Comparison of ENCODE assay signal across 40 cellular contexts in the genomic region with DNA sequence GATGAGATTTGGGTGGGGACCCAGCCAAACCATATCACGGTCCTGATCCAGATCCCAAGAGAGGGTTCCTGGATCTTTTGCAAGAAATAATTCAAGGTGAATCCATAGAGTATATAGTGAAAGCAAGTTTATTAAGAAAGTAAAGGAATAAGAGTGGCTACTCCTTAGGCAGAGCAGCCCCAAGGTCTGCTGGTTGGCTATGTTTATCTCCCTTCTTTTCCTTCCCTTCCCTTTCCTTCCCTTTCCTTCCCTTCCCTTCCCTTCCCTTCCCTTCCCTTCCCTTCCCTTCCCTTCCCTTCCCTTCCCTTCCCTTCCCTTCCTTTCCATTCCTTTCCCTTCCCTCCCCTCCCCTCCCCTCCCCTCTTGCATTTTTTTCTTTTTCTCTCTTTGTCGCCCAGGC.
"Had no signal": no experiment of that assay in that cellular context is flagged by ENCODE, and none has a peak within 500 bp of the region (broad histone marks: within the 10 kb centered on the region; RNA-seq: fewer than 3 reads in every experiment).

No MANE protein-coding gene starts in this region.

- FAIRE-seq: astrocyte, bronchial epithelial cell had no signal

- H3K4me3 ChIP-seq: adrenal gland, ascending aorta, body of pancreas, breast epithelium, cardiac muscle cell had no signal

- H3K4me1 Mint-ChIP-seq: activated naive CD4-positive, alpha-beta T cell treated with anti-CD3 and anti-CD28 coated beads, Interleukin-2, amount 10 ng/mL, durations not matched to agents 7 days and 5 days; activated naive CD8-positive, alpha-beta T cell treated with anti-CD3 and anti-CD28 coated beads, Interleukin-2, amount 10 ng/mL, durations not matched to agents 7 days and 5 days; activated T-helper 17 cell treated with anti-CD3 and anti-CD28 coated beads, Interleukin-2, amount 50 U/mL, for 72 hours; brain; central memory CD8-positive, alpha-beta T cell had no signal

- H3K27me3 Mint-ChIP-seq: activated naive CD4-positive, alpha-beta T cell treated with anti-CD3 and anti-CD28 coated beads, Interleukin-2, amount 50 U/mL, for 24 hours had no signal

- H3K4me3 Mint-ChIP-seq: activated naive CD4-positive, alpha-beta T cell treated with anti-CD3 and anti-CD28 coated beads for 36 hours; activated naive CD4-positive, alpha-beta T cell treated with anti-CD3 and anti-CD28 coated beads, Interleukin-2, amount 10 ng/mL, durations not matched to agents 7 days and 5 days; activated naive CD4-positive, alpha-beta T cell treated with anti-CD3 and anti-CD28 coated beads, Interleukin-2, amount 50 U/mL, for 24 hours; activated naive CD8-positive, alpha-beta T cell; activated naive CD8-positive, alpha-beta T cell treated with anti-CD3 and anti-CD28 coated beads for 36 hours; activated naive CD8-positive, alpha-beta T cell treated with anti-CD3 and anti-CD28 coated beads, Interleukin-2, amount 10 ng/mL, durations not matched to agents 7 days and 5 days; activated naive CD8-positive, alpha-beta T cell treated with anti-CD3 and anti-CD28 coated beads, Interleukin-2, amount 50 U/mL, for 24 hours; activated T-cell treated with anti-CD3 and anti-CD28 coated beads, Interleukin-2, amount 50 U/mL, for 24 hours; activated T-cell treated with anti-CD3 and anti-CD28 coated beads, Interleukin-2, amount 50 U/mL, for 4 hours; activated T-cell treated with anti-CD3 and anti-CD28 coated beads, Interleukin-2, amount 50 U/mL, for 72 hours; activated T-helper 1 cell treated with anti-CD3 and anti-CD28 coated beads, Interleukin-12 subunit alpha, Interleukin-12 subunit beta, Interleukin-2, Interleukin-4 antibody, amounts not matched to agents 30 ng/mL and 10 ng/mL and 1 ng/mL, durations not matched to agents 14 hours and 24 hours and 36 hours; activated T-helper 17 cell treated with anti-CD3 and anti-CD28 coated beads, Interleukin-2, amount 50 U/mL, for 72 hours; brain; central memory CD8-positive, alpha-beta T cell had no signal

- H3K4me1 ChIP-seq: adrenal gland, ascending aorta, body of pancreas, breast epithelium had no signal

- H3K36me3 ChIP-seq: adrenal gland, ascending aorta, brain microvascular endothelial cell, breast epithelium, cardiac muscle cell had no signal

- H3K9me3 Mint-ChIP-seq: activated naive CD4-positive, alpha-beta T cell treated with anti-CD3 and anti-CD28 coated beads for 36 hours; activated naive CD4-positive, alpha-beta T cell treated with anti-CD3 and anti-CD28 coated beads, Interleukin-2, amount 10 ng/mL, durations not matched to agents 7 days and 5 days; activated naive CD4-positive, alpha-beta T cell treated with anti-CD3 and anti-CD28 coated beads, Interleukin-2, amount 50 U/mL, for 24 hours; activated naive CD8-positive, alpha-beta T cell treated with anti-CD3 and anti-CD28 coated beads, Interleukin-2, amount 50 U/mL, for 24 hours; activated T-cell treated with anti-CD3 and anti-CD28 coated beads, Interleukin-2, amount 50 U/mL, for 24 hours; activated T-cell treated with anti-CD3 and anti-CD28 coated beads, Interleukin-2, amount 50 U/mL, for 4 hours; activated T-cell treated with anti-CD3 and anti-CD28 coated beads, Interleukin-2, amount 50 U/mL, for 72 hours; activated T-helper 1 cell treated with anti-CD3 and anti-CD28 coated beads, Interleukin-12 subunit alpha, Interleukin-12 subunit beta, Interleukin-2, Interleukin-4 antibody, amounts not matched to agents 30 ng/mL and 10 ng/mL and 1 ng/mL, durations not matched to agents 14 hours and 24 hours and 36 hours; activated T-helper 17 cell treated with anti-CD3 and anti-CD28 coated beads, Interleukin-2, amount 50 U/mL, for 72 hours; activated T-helper 2 cell treated with anti-CD3 and anti-CD28 coated beads, Interferon-gamma antibody, Interleukin-2, Interleukin-4, amounts not matched to agents 10 μg/mL and 5 μg/mL and 100 μg/mL, durations not matched to agents 14 hours and 24 hours and 36 hours; brain; central memory CD8-positive, alpha-beta T cell had no signal

- H3K27me3 ChIP-seq: adrenal gland, ascending aorta, body of pancreas, brain microvascular endothelial cell, breast epithelium, cardiac muscle cell had no signal

- DNase-seq: activated effector memory CD4-positive, alpha-beta T cell treated with anti-CD3 and anti-CD28 coated beads, Interleukin-2, amount 50 U/mL, for 16 hours; activated effector memory CD4-positive, alpha-beta T cell treated with Interleukin-2 at 50 U/mL for 16 hours; activated gamma-delta T cell; activated gamma-delta T cell treated with Interleukin-2 at 50 U/mL for 16 hours; activated naive CD4-positive, alpha-beta T cell; activated naive CD4-positive, alpha-beta T cell treated with anti-CD3 and anti-CD28 coated beads for 36 hours; activated naive CD4-positive, alpha-beta T cell treated with anti-CD3 and anti-CD28 coated beads, Interleukin-2, amount 10 ng/mL, durations not matched to agents 7 days and 5 days; activated naive CD4-positive, alpha-beta T cell treated with anti-CD3 and anti-CD28 coated beads, Interleukin-2, amount 50 U/mL, for 16 hours; activated naive CD4-positive, alpha-beta T cell treated with Interleukin-2 at 50 U/mL for 16 hours; activated naive CD8-positive, alpha-beta T cell treated with anti-CD3 and anti-CD28 coated beads for 36 hours; activated naive CD8-positive, alpha-beta T cell treated with anti-CD3 and anti-CD28 coated beads, Interleukin-2, amount 10 ng/mL, durations not matched to agents 7 days and 5 days; activated naive CD8-positive, alpha-beta T cell treated with anti-CD3 and anti-CD28 coated beads, Interleukin-2, amount 50 U/mL, for 24 hours; activated T-cell treated with anti-CD3 and anti-CD28 coated beads, Interleukin-2, amount 50 U/mL, for 1 hour; activated T-cell treated with anti-CD3 and anti-CD28 coated beads, Interleukin-2, amount 50 U/mL, for 24 hours; activated T-cell treated with anti-CD3 and anti-CD28 coated beads, Interleukin-2, amount 50 U/mL, for 4 hours; activated T-cell treated with anti-CD3 and anti-CD28 coated beads, Interleukin-2, amount 50 U/mL, for 48 hours; activated T-cell treated with anti-CD3 and anti-CD28 coated beads, Interleukin-2, amount 50 U/mL, for 72 hours; adrenal gland; amniotic stem cell; amygdala; anterior cingulate cortex; aorta; body of pancreas; brain microvascular endothelial cell; caudate nucleus; central memory CD4-positive, alpha-beta T cell; cerebellar nuclear complex had no signal

- ATAC-seq: activated naive CD4-positive, alpha-beta T cell treated with anti-CD3 and anti-CD28 coated beads, Interleukin-2, amount 50 U/mL, for 72 hours; activated naive CD8-positive, alpha-beta T cell treated with anti-CD3 and anti-CD28 coated beads, Interleukin-2, amount 50 U/mL, for 24 hours; activated T-cell treated with anti-CD3 and anti-CD28 coated beads, Interleukin-2, amount 50 U/mL, for 4 hours; activated T-cell treated with anti-CD3 and anti-CD28 coated beads, Interleukin-2, amount 50 U/mL, for 72 hours; activated T-helper 17 cell treated with anti-CD3 and anti-CD28 coated beads, Interleukin-2, amount 50 U/mL, for 72 hours; body of pancreas had no signal

- H3K9me3 ChIP-seq: adrenal gland, ascending aorta, body of pancreas, breast epithelium had no signal

- H3K36me3 Mint-ChIP-seq: activated naive CD4-positive, alpha-beta T cell treated with anti-CD3 and anti-CD28 coated beads, Interleukin-2, amount 10 ng/mL, durations not matched to agents 7 days and 5 days; activated naive CD4-positive, alpha-beta T cell treated with anti-CD3 and anti-CD28 coated beads, Interleukin-2, amount 50 U/mL, for 24 hours; activated naive CD8-positive, alpha-beta T cell; activated naive CD8-positive, alpha-beta T cell treated with anti-CD3 and anti-CD28 coated beads for 36 hours; activated naive CD8-positive, alpha-beta T cell treated with anti-CD3 and anti-CD28 coated beads, Interleukin-2, amount 10 ng/mL, durations not matched to agents 7 days and 5 days; brain had no signal

- H3K27ac ChIP-seq: adrenal gland, ascending aorta, body of pancreas, brain microvascular endothelial cell, breast epithelium, cardiac muscle cell had no signal

- H3K27ac Mint-ChIP-seq: activated naive CD4-positive, alpha-beta T cell treated with anti-CD3 and anti-CD28 coated beads for 36 hours; activated naive CD4-positive, alpha-beta T cell treated with anti-CD3 and anti-CD28 coated beads, Interleukin-2, amount 10 ng/mL, durations not matched to agents 7 days and 5 days; activated naive CD4-positive, alpha-beta T cell treated with anti-CD3 and anti-CD28 coated beads, Interleukin-2, amount 50 U/mL, for 24 hours; activated naive CD4-positive, alpha-beta T cell treated with anti-CD3 and anti-CD28 coated beads, Interleukin-2, amount 50 U/mL, for 72 hours; activated naive CD8-positive, alpha-beta T cell; activated naive CD8-positive, alpha-beta T cell treated with anti-CD3 and anti-CD28 coated beads for 36 hours; activated naive CD8-positive, alpha-beta T cell treated with anti-CD3 and anti-CD28 coated beads, Interleukin-2, amount 10 ng/mL, durations not matched to agents 7 days and 5 days; activated naive CD8-positive, alpha-beta T cell treated with anti-CD3 and anti-CD28 coated beads, Interleukin-2, amount 50 U/mL, for 24 hours; activated T-cell treated with anti-CD3 and anti-CD28 coated beads, Interleukin-2, amount 50 U/mL, for 24 hours; activated T-cell treated with anti-CD3 and anti-CD28 coated beads, Interleukin-2, amount 50 U/mL, for 72 hours; activated T-helper 1 cell treated with anti-CD3 and anti-CD28 coated beads, Interleukin-12 subunit alpha, Interleukin-12 subunit beta, Interleukin-2, Interleukin-4 antibody, amounts not matched to agents 30 ng/mL and 10 ng/mL and 1 ng/mL, durations not matched to agents 14 hours and 24 hours and 36 hours; activated T-helper 17 cell treated with anti-CD3 and anti-CD28 coated beads, Interleukin-2, amount 50 U/mL, for 72 hours; activated T-helper 2 cell treated with anti-CD3 and anti-CD28 coated beads, Interferon-gamma antibody, Interleukin-2, Interleukin-4, amounts not matched to agents 10 μg/mL and 5 μg/mL and 100 μg/mL, durations not matched to agents 14 hours and 24 hours and 36 hours; brain had no signal
